In the genomic region with DNA sequence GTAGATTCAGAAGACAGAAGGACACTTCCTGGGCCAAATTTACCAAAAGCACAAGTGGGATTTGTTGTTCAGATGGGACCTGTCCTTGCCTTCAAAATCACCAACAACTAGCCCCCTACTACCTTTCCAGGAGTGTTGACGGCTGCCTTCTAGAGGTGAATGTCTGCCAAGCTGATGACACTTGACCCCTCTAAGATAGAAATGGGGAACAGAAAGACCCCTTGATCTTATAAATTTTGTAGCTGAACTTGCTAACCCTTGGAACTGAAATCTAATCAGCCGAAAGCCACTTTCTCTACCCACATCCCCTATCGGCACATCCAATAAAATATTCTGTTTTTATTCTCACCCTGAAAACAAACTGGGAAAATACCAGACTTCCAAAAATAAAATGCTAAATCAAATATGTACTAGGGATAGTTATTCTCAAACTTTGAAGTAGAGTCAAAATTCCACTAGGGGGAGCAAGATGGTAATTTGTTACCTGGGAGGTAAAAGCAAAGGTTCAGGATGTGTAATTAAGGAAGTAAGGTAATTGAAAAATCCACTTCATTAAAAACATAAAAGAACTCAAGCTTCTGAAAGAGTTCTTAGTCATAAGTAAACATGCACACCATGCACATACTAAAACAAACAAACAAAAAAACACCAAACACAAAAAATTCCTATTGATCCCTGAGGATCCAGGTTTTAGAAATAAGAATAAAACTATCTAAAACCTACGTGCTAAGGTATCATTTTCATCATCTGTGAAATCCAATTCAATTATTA, we compare ENCODE assay signal across 8 cellular contexts.
DNase-seq lines count a peak whose midpoint lies in the region; ATAC-seq, FAIRE-seq and TF ChIP-seq lines count a peak whose summit lies in the region.

No MANE protein-coding gene starts in this region.

- H3K27me3 Mint-ChIP-seq in GM23338 (ENCODE audit: insufficient read depth, low read depth, poor library complexity), result no peaks in the 10 kb centered on the region
- no peaks in the 10 kb centered on the region for H3K27me3 Mint-ChIP-seq in activated CD8-positive, alpha-beta T cell treated with anti-CD3 and anti-CD28 coated beads, Interleukin-2, amount 10 ng/mL, durations not matched to agents 7 days and 5 days (ENCODE audit: low read depth)
- H3K27me3 Mint-ChIP-seq in glutamatergic neuron (ENCODE audit: unreplicated experiment), result peaks cover 2% of the 10 kb centered on the region

- H3K27me3 ChIP-seq in GM23338 (ENCODE audit: insufficient read depth) (no peaks in the 10 kb centered on the region), gastrocnemius medialis (no peaks in the 10 kb centered on the region)

- H3K36me3 Mint-ChIP-seq in GM23338 (ENCODE audit: low read depth) (no peaks in the 10 kb centered on the region), glutamatergic neuron (ENCODE audit: unreplicated experiment) (no peaks in the 10 kb centered on the region)
- H3K36me3 Mint-ChIP-seq in activated CD8-positive, alpha-beta T cell treated with anti-CD3 and anti-CD28 coated beads, Interleukin-2, amount 10 ng/mL, durations not matched to agents 7 days and 5 days (ENCODE audit: low read depth), result peaks cover 31% of the 10 kb centered on the region

- no peaks in the 10 kb centered on the region for H3K9me3 Mint-ChIP-seq in GM23338
- no peaks in the 10 kb centered on the region for H3K9me3 Mint-ChIP-seq in activated CD8-positive, alpha-beta T cell treated with anti-CD3 and anti-CD28 coated beads, Interleukin-2, amount 10 ng/mL, durations not matched to agents 7 days and 5 days (ENCODE audit: insufficient read depth)
- H3K9me3 Mint-ChIP-seq in glutamatergic neuron (ENCODE audit: unreplicated experiment), result no peaks in the 10 kb centered on the region

- no peaks in the 10 kb centered on the region for H3K79me2 ChIP-seq in GM23338 (replicated peaks; ENCODE audit: insufficient read depth)

- intact Hi-C loops in gastrocnemius medialis (cut with DNase I; ENCODE audit: low total_unique reads), result loop anchor here (1.0 to 5.0 kb wide), 4 partner anchors 51 to 187 kb away; a partner anchor contains a TSS

- H4K20me1 ChIP-seq in GM23338 (replicated peaks; ENCODE audit: insufficient read depth), result no peaks in the 10 kb centered on the region

- no peak overlapping the region for H2AFZ ChIP-seq in GM23338

- H3K4me3 ChIP-seq in GM23338 (no peak overlapping the region), gastrocnemius medialis (no peak overlapping the region)

- no peaks in the 10 kb centered on the region for H3K4me1 ChIP-seq in GM23338 (ENCODE audit: insufficient read depth)
- H3K4me1 ChIP-seq in gastrocnemius medialis, result peaks cover 8 to 12% of the 10 kb centered on the region in 2 donors

- TF ChIP-seq CTCF in GM23338 (conservative IDR thresholded peaks at IDR 0.05; ENCODE audit: low read depth in 2 of 2) (peak; percentile 58 to 83), glutamatergic neuron (IDR thresholded peaks at IDR 0.05; ENCODE audit: partially characterized antibody, unreplicated experiment) (peak; percentile 83), gastrocnemius medialis (IDR thresholded peaks at IDR 0.05 in 4 of 5, conservative IDR thresholded peaks at IDR 0.05 in 1 of 5) (peak; percentile 61 to 82 (median 65))

- H3K27ac Mint-ChIP-seq in GM23338 (no peak overlapping the region), glutamatergic neuron (ENCODE audit: unreplicated experiment) (no peak overlapping the region)
- H3K27ac Mint-ChIP-seq in activated CD8-positive, alpha-beta T cell treated with anti-CD3 and anti-CD28 coated beads, Interleukin-2, amount 10 ng/mL, durations not matched to agents 7 days and 5 days, result peak overlapping the region; percentile 44

- H3K4me1 Mint-ChIP-seq in GM23338 (peaks cover 5% of the 10 kb centered on the region; the same call in 1 of the 3 replicates), glutamatergic neuron (ENCODE audit: low read depth, unreplicated experiment) (peaks cover 4% of the 10 kb centered on the region)
- peaks cover 78% of the 10 kb centered on the region for H3K4me1 Mint-ChIP-seq in activated CD8-positive, alpha-beta T cell treated with anti-CD3 and anti-CD28 coated beads, Interleukin-2, amount 10 ng/mL, durations not matched to agents 7 days and 5 days (ENCODE audit: low read depth)

- no peaks in the 10 kb centered on the region for H3F3A ChIP-seq in GM23338 (replicated peaks; ENCODE audit: low read depth)

- peak; percentile 59 for DNase-seq in NOMO-1 treated with DMSO at 0.1 percent for 48 hours (lab: John Stamatoyannopoulos, UW; ENCODE audit: unreplicated experiment)
- no peak for DNase-seq in NOMO-1 treated with dmso at 0.1 percent for 144 hours (lab: John Stamatoyannopoulos, UW; ENCODE audit: unreplicated experiment)
- DNase-seq in GM23338 (ENCODE audit: low spot score), result peak; percentile 71
- DNase-seq in NCI-H1694 treated with DMSO at 0.1 percent for 48 hours (lab: John Stamatoyannopoulos, UW), result peak; percentile 55
- DNase-seq in activated CD8-positive, alpha-beta T cell treated with anti-CD3 and anti-CD28 coated beads, Interleukin-2, amount 10 ng/mL, durations not matched to agents 7 days and 5 days, result no peak
- no peak for DNase-seq in glutamatergic neuron
- DNase-seq in gastrocnemius medialis, result no peak
- DNase-seq in urothelium cell line (ENCODE audit: low spot score), result no peak

- FAIRE-seq in urothelium cell line (lab: Jason Lieb, UNC), result no peak

- H3K27ac ChIP-seq in GM23338 (ENCODE audit: low read depth), result no peak overlapping the region; the same call in 1 of the 2 replicates
- H3K27ac ChIP-seq in gastrocnemius medialis, result no peak overlapping the region

- ATAC-seq in GM23338 (peak; percentile 64), gastrocnemius medialis (peak; percentile 49 to 56)
- peak; percentile 43 for ATAC-seq in activated CD8-positive, alpha-beta T cell treated with anti-CD3 and anti-CD28 coated beads, Interleukin-2, amount 10 ng/mL, durations not matched to agents 7 days and 5 days

- no peak overlapping the region for H3K4me2 ChIP-seq in GM23338

- no peaks in the 10 kb centered on the region for H3K9me2 ChIP-seq in GM23338 (ENCODE audit: insufficient read depth)

- CTCF ChIA-PET in activated CD8-positive, alpha-beta T cell treated with anti-CD3 and anti-CD28 coated beads, Interleukin-2, amount 10 ng/mL, durations not matched to agents 7 days and 5 days (lab: Charles Lee), result interaction anchor here (0.7 to 4.1 kb wide), 61 partner anchors 8 to 192 kb away, joined by 3 to 69 read pairs (median 5); a partner anchor contains a TSS

- no peaks in the 10 kb centered on the region for H3K36me3 ChIP-seq in GM23338 (ENCODE audit: insufficient read depth)
- no peaks in the 10 kb centered on the region for H3K36me3 ChIP-seq in gastrocnemius medialis

- no peaks in the 10 kb centered on the region for H3K9me3 ChIP-seq in gastrocnemius medialis

- POLR2A ChIA-PET in activated CD8-positive, alpha-beta T cell treated with anti-CD3 and anti-CD28 coated beads, Interleukin-2, amount 10 ng/mL, durations not matched to agents 7 days and 5 days (lab: Charles Lee), result interaction anchor here (0.6 to 3.6 kb wide), 8 partner anchors 9 to 443 kb away, joined by 3 to 40 read pairs (median 3); a partner anchor contains a TSS

- H3K4me3 Mint-ChIP-seq in GM23338 (no peak overlapping the region), glutamatergic neuron (ENCODE audit: unreplicated experiment) (no peak overlapping the region)
- peak overlapping the region; percentile 27 for H3K4me3 Mint-ChIP-seq in activated CD8-positive, alpha-beta T cell treated with anti-CD3 and anti-CD28 coated beads, Interleukin-2, amount 10 ng/mL, durations not matched to agents 7 days and 5 days

- in situ Hi-C loops in gastrocnemius medialis (cut with MboI; ENCODE audit: low sequenced_read_pairs in 4 of 4), result loop anchor here (5.0 to 10.0 kb wide), 4 partner anchors 121 to 191 kb away; a partner anchor contains a TSS

- TF ChIP-seq POLR2A in gastrocnemius medialis (IDR thresholded peaks at IDR 0.05), result no peak

TF ChIP-seq in GM23338, 12 proteins besides CTCF, POLR2A, EP300 and RAD21:
- no peak for TF ChIP-seq ZNF331 (CRISPR knock-in tag; IDR thresholded peaks at IDR 0.05; ENCODE audit: low read depth)
- no peak for TF ChIP-seq STAT1 (IDR thresholded peaks at IDR 0.05; ENCODE audit: unreplicated experiment)
- no peak for TF ChIP-seq CREB1 (CRISPR knock-in tag; IDR thresholded peaks at IDR 0.05; ENCODE audit: low read depth)
- TF ChIP-seq, protein P1, sequence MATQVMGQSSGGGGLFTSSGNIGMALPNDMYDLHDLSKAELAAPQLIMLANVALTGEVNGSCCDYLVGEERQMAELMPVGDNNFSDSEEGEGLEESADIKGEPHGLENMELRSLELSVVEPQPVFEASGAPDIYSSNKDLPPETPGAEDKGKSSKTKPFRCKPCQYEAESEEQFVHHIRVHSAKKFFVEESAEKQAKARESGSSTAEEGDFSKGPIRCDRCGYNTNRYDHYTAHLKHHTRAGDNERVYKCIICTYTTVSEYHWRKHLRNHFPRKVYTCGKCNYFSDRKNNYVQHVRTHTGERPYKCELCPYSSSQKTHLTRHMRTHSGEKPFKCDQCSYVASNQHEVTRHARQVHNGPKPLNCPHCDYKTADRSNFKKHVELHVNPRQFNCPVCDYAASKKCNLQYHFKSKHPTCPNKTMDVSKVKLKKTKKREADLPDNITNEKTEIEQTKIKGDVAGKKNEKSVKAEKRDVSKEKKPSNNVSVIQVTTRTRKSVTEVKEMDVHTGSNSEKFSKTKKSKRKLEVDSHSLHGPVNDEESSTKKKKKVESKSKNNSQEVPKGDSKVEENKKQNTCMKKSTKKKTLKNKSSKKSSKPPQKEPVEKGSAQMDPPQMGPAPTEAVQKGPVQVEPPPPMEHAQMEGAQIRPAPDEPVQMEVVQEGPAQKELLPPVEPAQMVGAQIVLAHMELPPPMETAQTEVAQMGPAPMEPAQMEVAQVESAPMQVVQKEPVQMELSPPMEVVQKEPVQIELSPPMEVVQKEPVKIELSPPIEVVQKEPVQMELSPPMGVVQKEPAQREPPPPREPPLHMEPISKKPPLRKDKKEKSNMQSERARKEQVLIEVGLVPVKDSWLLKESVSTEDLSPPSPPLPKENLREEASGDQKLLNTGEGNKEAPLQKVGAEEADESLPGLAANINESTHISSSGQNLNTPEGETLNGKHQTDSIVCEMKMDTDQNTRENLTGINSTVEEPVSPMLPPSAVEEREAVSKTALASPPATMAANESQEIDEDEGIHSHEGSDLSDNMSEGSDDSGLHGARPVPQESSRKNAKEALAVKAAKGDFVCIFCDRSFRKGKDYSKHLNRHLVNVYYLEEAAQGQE (IDR thresholded peaks at IDR 0.05; ENCODE audit: unreplicated experiment), result no peak
- TF ChIP-seq, protein P2, sequence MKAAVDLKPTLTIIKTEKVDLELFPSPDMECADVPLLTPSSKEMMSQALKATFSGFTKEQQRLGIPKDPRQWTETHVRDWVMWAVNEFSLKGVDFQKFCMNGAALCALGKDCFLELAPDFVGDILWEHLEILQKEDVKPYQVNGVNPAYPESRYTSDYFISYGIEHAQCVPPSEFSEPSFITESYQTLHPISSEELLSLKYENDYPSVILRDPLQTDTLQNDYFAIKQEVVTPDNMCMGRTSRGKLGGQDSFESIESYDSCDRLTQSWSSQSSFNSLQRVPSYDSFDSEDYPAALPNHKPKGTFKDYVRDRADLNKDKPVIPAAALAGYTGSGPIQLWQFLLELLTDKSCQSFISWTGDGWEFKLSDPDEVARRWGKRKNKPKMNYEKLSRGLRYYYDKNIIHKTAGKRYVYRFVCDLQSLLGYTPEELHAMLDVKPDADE (IDR thresholded peaks at IDR 0.05), result no peak
- TF ChIP-seq ZNF114 (CRISPR knock-in tag; IDR thresholded peaks at IDR 0.05), result no peak

Comparison
In these comparisons a context has a peak if more than half of its experiments do, and no peak if none do; other contexts are left out.
1. DNase-seq: peak in NOMO-1 treated with DMSO at 0.1 percent for 48 hours (single experiment), GM23338 (single experiment) and NCI-H1694 treated with DMSO at 0.1 percent for 48 hours (single experiment); none in NOMO-1 treated with dmso at 0.1 percent for 144 hours (single experiment), activated CD8-positive, alpha-beta T cell treated with anti-CD3 and anti-CD28 coated beads, Interleukin-2, amount 10 ng/mL, durations not matched to agents 7 days and 5 days (single experiment), glutamatergic neuron (single experiment), gastrocnemius medialis (0 of 2) and urothelium cell line (single experiment).
2. Peak in every context shown above with its lines, with median percentiles within 50 percentile points of each other: ATAC-seq and CTCF ChIP-seq.